In genomic region chr6:74519172-74519571, GRCh38 we compare ENCODE assay signal across 17 cellular contexts.
DNase-seq lines count a peak whose midpoint lies in the region; ATAC-seq and TF ChIP-seq lines count a peak whose summit lies in the region.
"Had no signal": no experiment of that assay in that cellular context is flagged by ENCODE, and none has a peak within 500 bp of the region (broad histone marks: within the 10 kb centered on the region; RNA-seq: fewer than 3 reads in every experiment).

No MANE protein-coding gene starts in this region.

- no peak for TF ChIP-seq POLR2A in gastroesophageal sphincter (IDR thresholded peaks at IDR 0.05)

- H3K4me3 ChIP-seq in Panc1 (ENCODE audit: low read depth in 2 of 2, low read length in 2 of 2): no peak overlapping the region
- H3K4me3 ChIP-seq in gastroesophageal sphincter: no peak overlapping the region
- H3K4me3 ChIP-seq: ascending aorta, HAP-1, lung had no signal

- H3K4me1 ChIP-seq in Panc1 (ENCODE audit: control insufficient read depth, insufficient read depth, low read length) (no peaks in the 10 kb centered on the region), gastroesophageal sphincter (no peaks in the 10 kb centered on the region)
- H3K4me1 ChIP-seq: ascending aorta, HAP-1 had no signal

- 29 to 30% methylated on average over 1 of the region's 1 CpG for WGBS in gastroesophageal sphincter (ENCODE audit: low coverage in 1 of 2), 2 donors

- ATAC-seq in Panc1 (no peak), HG03520 (IDR thresholded peaks at IDR 0.05; ENCODE audit: unreplicated experiment) (no peak), GM18511 (IDR thresholded peaks at IDR 0.05; ENCODE audit: unreplicated experiment) (no peak), gastroesophageal sphincter (no peak)
- ATAC-seq: activated CD4-positive, alpha-beta T cell treated with anti-CD3 and anti-CD28 coated beads for 36 hours had no signal

- DNase-seq in GM03348 (ENCODE audit: low spot score) (peak; percentile 65), Panc1 (ENCODE audit: low read depth, low spot score) (peak; percentile 20), dedifferentiated amniotic fluid mesenchymal stem cell (ENCODE audit: extremely low spot score) (peak; percentile 84), myocyte (ENCODE audit: low read depth) (peak; percentile 24)
- DNase-seq in activated naive CD4-positive, alpha-beta T cell treated with anti-CD3 and anti-CD28 coated beads, Interleukin-2, amount 50 U/mL, for 16 hours: no peak
- DNase-seq: activated CD4-positive, alpha-beta T cell treated with anti-CD3 and anti-CD28 coated beads for 36 hours; CD8-positive, alpha-beta memory T cell; GF-D8; NCI-H1092; substantia nigra; SW 1271 had no signal

- H3K27me3 ChIP-seq in Panc1 (ENCODE audit: control insufficient read depth, insufficient read depth, low read length) (no peaks in the 10 kb centered on the region), gastroesophageal sphincter (no peaks in the 10 kb centered on the region)
- H3K27me3 ChIP-seq: ascending aorta had no signal

- BruUV-seq in Panc1 (replicated peaks; lab: Mats Ljungman, UMichigan): no TSS peak

- H3K9me3 ChIP-seq in Panc1 (ENCODE audit: control insufficient read depth, insufficient read depth, low read depth, low read length) (no peaks in the 10 kb centered on the region), gastroesophageal sphincter (peaks cover 0 to 5% (median 0%) of the 10 kb centered on the region in 3 donors)
- H3K9me3 ChIP-seq: HAP-1 had no signal

- POLR2A ChIA-PET in Panc1 (lab: Charles Lee): no interaction called here

- H3K36me3 ChIP-seq in Panc1 (ENCODE audit: control insufficient read depth, insufficient read depth, low read length): no peaks in the 10 kb centered on the region
- no peaks in the 10 kb centered on the region for H3K36me3 ChIP-seq in gastroesophageal sphincter
- H3K36me3 ChIP-seq: ascending aorta, HAP-1 had no signal

- in situ Hi-C loops in Panc1 (cut with HindIII; ENCODE audit: low pct_unique_long_range_greater_than_20kb, low sequenced_read_pairs): no loop called here

- CTCF ChIA-PET in Panc1 (lab: Charles Lee): no interaction called here

- TF ChIP-seq CTCF in Panc1 (IDR thresholded peaks at IDR 0.05): no peak
- no peak for TF ChIP-seq CTCF in gastroesophageal sphincter (IDR thresholded peaks at IDR 0.05)

- intact Hi-C loops in Panc1 (cut with micrococcal nuclease; ENCODE audit: unreplicated experiment): no loop called here

- no peak for TF ChIP-seq EP300 in gastroesophageal sphincter (IDR thresholded peaks at IDR 0.05)

- H3K27ac ChIP-seq in Panc1 (ENCODE audit: low read length) (no peak overlapping the region), gastroesophageal sphincter (no peak overlapping the region)
- H3K27ac ChIP-seq: ascending aorta had no signal
